ENCODE assay signal across 1 cellular context in genomic region chrX:32530802-32531403, GRCh38.
TF ChIP-seq lines count a peak whose summit lies in the region.

No MANE protein-coding gene starts in this region.

TF ChIP-seq in K562, 482 proteins besides CTCF, POLR2A, EP300 and RAD21 (continued from another document):
- TF ChIP-seq CHD7 (IDR thresholded peaks at IDR 0.05; ENCODE audit: low read depth, low read length), result no peak
- no peak for TF ChIP-seq ZBTB17 (CRISPR knock-in tag; IDR thresholded peaks at IDR 0.05)
- TF ChIP-seq, protein P1, sequence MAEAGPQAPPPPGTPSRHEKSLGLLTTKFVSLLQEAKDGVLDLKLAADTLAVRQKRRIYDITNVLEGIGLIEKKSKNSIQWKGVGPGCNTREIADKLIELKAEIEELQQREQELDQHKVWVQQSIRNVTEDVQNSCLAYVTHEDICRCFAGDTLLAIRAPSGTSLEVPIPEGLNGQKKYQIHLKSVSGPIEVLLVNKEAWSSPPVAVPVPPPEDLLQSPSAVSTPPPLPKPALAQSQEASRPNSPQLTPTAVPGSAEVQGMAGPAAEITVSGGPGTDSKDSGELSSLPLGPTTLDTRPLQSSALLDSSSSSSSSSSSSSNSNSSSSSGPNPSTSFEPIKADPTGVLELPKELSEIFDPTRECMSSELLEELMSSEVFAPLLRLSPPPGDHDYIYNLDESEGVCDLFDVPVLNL (CRISPR knock-in tag; IDR thresholded peaks at IDR 0.05; ENCODE audit: low read depth), result no peak
- TF ChIP-seq NCOA6 (IDR thresholded peaks at IDR 0.05), result no peak
- no peak for TF ChIP-seq ZNF197 (CRISPR knock-in tag; IDR thresholded peaks at IDR 0.05; ENCODE audit: low read depth)
- TF ChIP-seq KAT8 (IDR thresholded peaks at IDR 0.05; ENCODE audit: low read depth), result no peak
- TF ChIP-seq CSDE1 (IDR thresholded peaks at IDR 0.05), result no peak
- TF ChIP-seq, protein P2, sequence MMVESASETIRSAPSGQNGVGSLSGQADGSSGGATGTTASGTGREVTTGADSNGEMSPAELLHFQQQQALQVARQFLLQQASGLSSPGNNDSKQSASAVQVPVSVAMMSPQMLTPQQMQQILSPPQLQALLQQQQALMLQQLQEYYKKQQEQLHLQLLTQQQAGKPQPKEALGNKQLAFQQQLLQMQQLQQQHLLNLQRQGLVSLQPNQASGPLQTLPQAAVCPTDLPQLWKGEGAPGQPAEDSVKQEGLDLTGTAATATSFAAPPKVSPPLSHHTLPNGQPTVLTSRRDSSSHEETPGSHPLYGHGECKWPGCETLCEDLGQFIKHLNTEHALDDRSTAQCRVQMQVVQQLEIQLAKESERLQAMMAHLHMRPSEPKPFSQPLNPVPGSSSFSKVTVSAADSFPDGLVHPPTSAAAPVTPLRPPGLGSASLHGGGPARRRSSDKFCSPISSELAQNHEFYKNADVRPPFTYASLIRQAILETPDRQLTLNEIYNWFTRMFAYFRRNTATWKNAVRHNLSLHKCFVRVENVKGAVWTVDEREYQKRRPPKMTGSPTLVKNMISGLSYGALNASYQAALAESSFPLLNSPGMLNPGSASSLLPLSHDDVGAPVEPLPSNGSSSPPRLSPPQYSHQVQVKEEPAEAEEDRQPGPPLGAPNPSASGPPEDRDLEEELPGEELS (CRISPR knock-in tag; IDR thresholded peaks at IDR 0.05; ENCODE audit: borderline replicate concordance), result no peak
- TF ChIP-seq SIX5 (IDR thresholded peaks at IDR 0.05; ENCODE audit: borderline replicate concordance in 1 of 2, insufficient read depth in 1 of 2, low read depth in 1 of 2, low read length in 2 of 2), result no peak
